11 cellular contexts compared by ENCODE assay signal in the genomic region with DNA sequence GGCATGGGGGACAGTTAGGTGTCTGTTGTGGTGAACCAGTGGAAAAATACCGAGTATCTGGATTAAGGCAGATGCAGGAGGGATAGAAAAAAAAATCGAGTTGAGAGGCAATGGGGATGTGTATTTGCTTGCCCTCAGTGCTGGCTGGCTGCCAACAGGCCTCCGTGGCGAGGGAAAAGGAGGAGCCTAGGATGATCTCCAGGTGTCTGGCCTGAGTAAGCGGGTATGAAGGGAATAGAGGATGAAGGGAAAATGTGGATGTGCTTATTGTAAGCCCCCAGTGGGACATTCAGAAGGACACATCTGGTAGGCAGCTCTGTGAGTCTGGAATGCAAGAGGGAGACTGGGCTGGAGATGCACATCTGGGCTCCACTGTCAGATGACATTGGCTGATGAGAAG.
DNase-seq lines count a peak whose midpoint lies in the region; ATAC-seq lines count a peak whose summit lies in the region.
"Had no signal": no experiment of that assay in that cellular context is flagged by ENCODE, and none has a peak within 500 bp of the region (broad histone marks: within the 10 kb centered on the region; RNA-seq: fewer than 3 reads in every experiment).

No MANE protein-coding gene starts in this region.

- H3K36me3 ChIP-seq in BLaER1, result peaks cover 10% of the 10 kb centered on the region; the same call in 1 of the 2 replicates
- H3K36me3 ChIP-seq: right lobe of liver had no signal

- H3K4me1 ChIP-seq in BLaER1, result peaks cover 12% of the 10 kb centered on the region
- H3K4me1 ChIP-seq: right lobe of liver had no signal

- H3K27ac ChIP-seq in BLaER1, result no peak overlapping the region
- H3K27ac ChIP-seq: right lobe of liver had no signal

- H3K9me3 ChIP-seq in BLaER1, result peaks cover 11% of the 10 kb centered on the region; the same call in 1 of the 2 replicates
- H3K9me3 ChIP-seq: right lobe of liver had no signal

- H3K4me3 ChIP-seq in BLaER1, result no peak overlapping the region
- H3K4me3 ChIP-seq: right lobe of liver had no signal

- H3K4me2 ChIP-seq in BLaER1, result peak overlapping the region; percentile 49

- no peak for ATAC-seq in GM18519 (IDR thresholded peaks at IDR 0.05; ENCODE audit: low FRiP score, unreplicated experiment)
- ATAC-seq in HG03457 (IDR thresholded peaks at IDR 0.05; ENCODE audit: unreplicated experiment), result no peak
- ATAC-seq: naive thymus-derived CD4-positive, alpha-beta T cell; right lobe of liver had no signal

- H4K20me1 ChIP-seq in BLaER1, result no peaks in the 10 kb centered on the region

- no peak overlapping the region for H3K9ac ChIP-seq in BLaER1

- DNase-seq in HPDE6-E6E7 (ENCODE audit: extremely low spot score) (peak; percentile 57), NCI-H2227 (lab: John Stamatoyannopoulos, UW; ENCODE audit: unreplicated experiment) (peak; percentile 86), astrocyte of the hippocampus (ENCODE audit: low read depth, low spot score) (peak; percentile 20)
- DNase-seq in effector CD4-positive, alpha-beta T cell, result no peak
- DNase-seq in activated naive CD4-positive, alpha-beta T cell treated with Interleukin-2 at 50 U/mL for 16 hours, result no peak
- DNase-seq: naive thymus-derived CD4-positive, alpha-beta T cell; OCI-M1 had no signal

- H3K27me3 ChIP-seq in BLaER1, result no peaks in the 10 kb centered on the region
- H3K27me3 ChIP-seq: right lobe of liver had no signal

Comparison
In these comparisons a context has a peak if more than half of its experiments do, and no peak if none do; other contexts are left out.
1. DNase-seq: peak in HPDE6-E6E7 (single experiment), NCI-H2227 (single experiment) and astrocyte of the hippocampus (single experiment); none in effector CD4-positive, alpha-beta T cell (single experiment) and activated naive CD4-positive, alpha-beta T cell treated with Interleukin-2 at 50 U/mL for 16 hours (single experiment).